Comparison of ENCODE assay signal across 28 cellular contexts in the genomic region with DNA sequence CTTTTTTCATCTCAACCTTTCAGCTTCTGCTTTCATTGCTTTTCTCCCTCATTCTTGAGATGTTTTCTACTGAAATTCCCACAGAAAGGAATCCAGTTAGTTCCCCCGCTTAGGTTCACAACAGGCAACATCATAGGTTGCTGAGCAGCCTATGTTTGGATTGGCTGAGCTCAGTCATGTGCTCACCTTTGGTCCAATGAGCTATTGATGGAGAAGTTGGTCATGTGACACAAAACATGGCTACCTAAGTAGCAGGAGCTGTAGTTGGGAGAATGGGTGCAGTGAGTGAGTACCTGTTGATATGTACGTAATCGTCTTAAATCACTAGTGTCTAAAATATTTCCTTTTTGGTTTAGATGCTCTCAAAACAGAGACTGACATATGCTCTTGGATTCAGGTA.
"Had no signal": no experiment of that assay in that cellular context is flagged by ENCODE, and none has a peak within 500 bp of the region (broad histone marks: within the 10 kb centered on the region; RNA-seq: fewer than 3 reads in every experiment).

No MANE protein-coding gene starts in this region.

- FAIRE-seq: colon had no signal

- DNase-seq: activated CD4-positive, alpha-beta T cell treated with anti-CD3 and anti-CD28 coated beads for 36 hours; activated CD4-positive, alpha-beta T cell treated with anti-CD3 and anti-CD28 coated beads, Interleukin-2, amount 50 U/mL, for 1 hour; activated CD8-positive, alpha-beta memory T cell treated with anti-CD3 and anti-CD28 coated beads, Interleukin-2, amount 50 U/mL, for 4 hours; activated CD8-positive, alpha-beta T cell treated with anti-CD3 and anti-CD28 coated beads for 36 hours; activated gamma-delta T cell treated with Interleukin-2 at 50 U/mL for 16 hours; activated naive CD4-positive, alpha-beta T cell treated with anti-CD3 and anti-CD28 coated beads, Interleukin-2, amount 10 ng/mL, durations not matched to agents 7 days and 5 days; activated naive CD8-positive, alpha-beta T cell treated with anti-CD3 and anti-CD28 coated beads, Interleukin-2, amount 10 ng/mL, durations not matched to agents 7 days and 5 days; activated T-cell treated with anti-CD3 and anti-CD28 coated beads, Interleukin-2, amount 50 U/mL, for 72 hours; adrenal gland; anterior cingulate cortex; cerebellar nuclear complex; MG63; NCI-H1105 treated with DMSO at 0.1 percent for 48 hours; NCI-H1436 treated with DMSO at 0.1 percent for 48 hours; NCI-H187; NCI-H2081; NCI-H226; NCI-H526; NCI-H774; NK-92 treated with Interleukin-12 subunit alpha and Interleukin-12 subunit beta, amount 100 ng/mL, for 24 hours; OCI-M1; RPMI8226; T-cell; WERI-Rb-1 had no signal

- H3K9me3 ChIP-seq: adrenal gland, MG63 had no signal

- H3K27ac ChIP-seq: adrenal gland, SK-N-MC, WERI-Rb-1 had no signal

- H3K4me3 ChIP-seq: adrenal gland, MG63, SK-N-MC had no signal

- ATAC-seq: activated CD4-positive, alpha-beta T cell treated with anti-CD3 and anti-CD28 coated beads for 36 hours; activated CD8-positive, alpha-beta T cell treated with anti-CD3 and anti-CD28 coated beads for 36 hours; activated T-cell treated with anti-CD3 and anti-CD28 coated beads, Interleukin-2, amount 50 U/mL, for 72 hours; Panc1; Right ventricle myocardium inferior; T-cell had no signal

- H3K27me3 ChIP-seq: adrenal gland, MG63 had no signal

- H3K36me3 ChIP-seq: adrenal gland, MG63, WERI-Rb-1 had no signal
